In the genomic region with DNA sequence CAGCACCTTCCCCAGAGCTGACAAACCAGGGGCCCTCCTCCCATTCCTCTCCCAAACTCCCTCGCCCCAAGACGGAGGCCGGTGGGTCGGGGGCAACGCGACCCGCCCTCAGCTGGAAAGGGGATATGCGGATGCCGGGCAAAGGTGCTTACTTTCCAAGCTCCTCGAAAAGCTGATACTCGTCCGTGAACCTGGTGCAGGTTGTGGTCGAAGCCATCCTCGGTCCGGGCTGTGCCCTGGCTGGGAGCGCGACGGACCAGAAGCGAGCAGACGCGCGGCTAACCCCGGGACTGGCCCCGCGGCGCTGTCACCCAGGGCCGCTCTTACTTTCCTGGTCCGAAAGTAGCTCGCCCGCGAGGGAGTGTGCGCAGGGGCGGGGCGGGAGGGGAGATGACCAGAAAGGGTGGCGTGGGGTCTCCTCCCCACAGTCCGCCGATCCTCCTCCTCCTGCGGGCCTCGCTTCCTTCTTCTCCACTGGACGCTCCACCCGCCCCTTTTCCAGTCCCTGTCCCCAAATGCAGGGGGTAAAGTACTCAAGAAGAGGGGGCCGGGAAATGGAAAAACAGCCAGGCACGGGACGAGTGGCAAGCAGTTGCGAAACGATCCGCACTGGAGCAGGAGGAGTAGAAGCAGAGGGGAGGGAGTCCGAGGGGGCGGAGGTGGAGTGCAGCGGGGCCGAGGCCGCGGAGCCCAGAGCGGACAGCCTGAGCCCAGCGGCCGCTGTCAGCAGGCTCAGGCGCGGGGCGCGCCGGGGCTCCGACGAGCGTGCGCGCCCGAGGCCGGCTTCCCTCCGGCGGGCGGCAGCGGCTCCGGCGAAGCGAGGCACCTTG, we compare ENCODE assay signal across 8 cellular contexts.
A peak's percentile ranks its signal among the peaks of the same experiment; 100 is the strongest.
DNase-seq lines count a peak whose midpoint lies in the region; ATAC-seq and TF ChIP-seq lines count a peak whose summit lies in the region.

No MANE protein-coding gene starts in this region.

- no peak for TF ChIP-seq POLR2A in GM18505 (IDR thresholded peaks at IDR 0.05; ENCODE audit: borderline replicate concordance, extremely low read depth, insufficient read depth, insufficient read length)

- H3K4me3 ChIP-seq in epithelial cell of esophagus (ENCODE audit: low read length) = peak overlapping the region; percentile 89

- ATAC-seq in GM18505 (IDR thresholded peaks at IDR 0.05; ENCODE audit: unreplicated experiment) (peak; percentile 24), HG02870 (IDR thresholded peaks at IDR 0.05; ENCODE audit: unreplicated experiment) (peak; percentile 24)

- peak overlapping the region; percentile 100 for H3K27ac ChIP-seq in 22Rv1

- DNase-seq in NCI-H748 (lab: John Stamatoyannopoulos, UW; ENCODE audit: unreplicated experiment) (peak; percentile 73), activated T-cell treated with anti-CD3 and anti-CD28 coated beads for 24 hours (ENCODE audit: low read depth) (peak; percentile 44), epithelial cell of esophagus (ENCODE audit: low read depth) (peak; percentile 52), midbrain (lab: John Stamatoyannopoulos, UW) (peak; percentile 75)
- DNase-seq in stimulated activated CD8-positive, alpha-beta memory T cell treated with anti-CD3 and anti-CD28 coated beads, Interleukin-7, amount 100 ng/mL, for 1 hour (ENCODE audit: low read depth in 2 of 2) = peak; percentile 10 to 12

- TF ChIP-seq CTCF in 22Rv1 (IDR thresholded peaks at IDR 0.05) = no peak
- no peak for TF ChIP-seq CTCF in epithelial cell of esophagus (IDR thresholded peaks at IDR 0.05; ENCODE audit: insufficient read depth, low read depth, low read length, missing control alignments)

Comparison
In these comparisons a context has a peak if more than half of its experiments do, and no peak if none do; other contexts are left out.
1. Peak in every context shown above with its lines: DNase-seq, ATAC-seq, H3K4me3 ChIP-seq and H3K27ac ChIP-seq.
2. DNase-seq: peak in every context shown above with its lines; median percentile 75 in midbrain; 73 in NCI-H748; 52 in epithelial cell of esophagus; 44 in activated T-cell treated with anti-CD3 and anti-CD28 coated beads for 24 hours; 11 in stimulated activated CD8-positive, alpha-beta memory T cell treated with anti-CD3 and anti-CD28 coated beads, Interleukin-7, amount 100 ng/mL, for 1 hour.